8 cellular contexts compared by ENCODE assay signal in genomic region chr3:38454179-38454883, GRCh38. TPM values are rescaled to one million over a fixed set of nuclear protein-coding genes. Genes with fewer than 3 reads are reported as not detected.
DNase-seq lines count a peak whose midpoint lies in the region; ATAC-seq and FAIRE-seq lines count a peak whose summit lies in the region.

No MANE protein-coding gene starts in this region.

- intact Hi-C loops in activated T-helper 1 cell treated with anti-CD3 and anti-CD28 coated beads, Interleukin-12 subunit alpha, Interleukin-12 subunit beta, Interleukin-2, Interleukin-4 antibody, amounts not matched to agents 30 ng/mL and 10 ng/mL and 1 ng/mL, durations not matched to agents 14 hours and 24 hours and 36 hours (cut with micrococcal nuclease): loop anchor here (2.0 to 10.0 kb wide), 4 partner anchors 247 to 598 kb away; partner anchors contain the start of genes OXSR1, VILL and WDR48

- H3K27me3 ChIP-seq in Karpas-422 (ENCODE audit: low read length): no peaks in the 10 kb centered on the region; the same call in 1 of the 2 replicates

- FAIRE-seq in frontal cortex (lab: Jason Lieb, UNC): no peak

- peaks cover 15% of the 10 kb centered on the region for H3K27me3 Mint-ChIP-seq in activated T-helper 1 cell treated with anti-CD3 and anti-CD28 coated beads, Interleukin-12 subunit alpha, Interleukin-12 subunit beta, Interleukin-2, Interleukin-4 antibody, amounts not matched to agents 30 ng/mL and 10 ng/mL and 1 ng/mL, durations not matched to agents 14 hours and 24 hours and 36 hours (ENCODE audit: insufficient read depth)

- peak overlapping the region; percentile 80 for H3K27ac Mint-ChIP-seq in activated T-helper 1 cell treated with anti-CD3 and anti-CD28 coated beads, Interleukin-12 subunit alpha, Interleukin-12 subunit beta, Interleukin-2, Interleukin-4 antibody, amounts not matched to agents 30 ng/mL and 10 ng/mL and 1 ng/mL, durations not matched to agents 14 hours and 24 hours and 36 hours

- peaks cover 19% of the 10 kb centered on the region; the same call in 1 of the 2 replicates for H4K20me1 ChIP-seq in Karpas-422 (ENCODE audit: insufficient read depth, low read depth, low read length)

- H3K9me2 ChIP-seq in Karpas-422 (replicated peaks; ENCODE audit: insufficient read depth, low read length): no peaks in the 10 kb centered on the region

- peaks cover 5% of the 10 kb centered on the region for H3K9me3 Mint-ChIP-seq in activated T-helper 1 cell treated with anti-CD3 and anti-CD28 coated beads, Interleukin-12 subunit alpha, Interleukin-12 subunit beta, Interleukin-2, Interleukin-4 antibody, amounts not matched to agents 30 ng/mL and 10 ng/mL and 1 ng/mL, durations not matched to agents 14 hours and 24 hours and 36 hours

- peak; percentile 20 for DNase-seq in G401 (ENCODE audit: low spot score)
- DNase-seq in Karpas-422: peak; percentile 60
- peak; percentile 26 for DNase-seq in activated T-helper 1 cell treated with anti-CD3 and anti-CD28 coated beads, Interleukin-12 subunit alpha, Interleukin-12 subunit beta, Interleukin-2, Interleukin-4 antibody, amounts not matched to agents 30 ng/mL and 10 ng/mL and 1 ng/mL, durations not matched to agents 14 hours and 24 hours and 36 hours (ENCODE audit: low spot score)
- peak; percentile 54 to 76 for DNase-seq in frontal cortex (ENCODE audit: low spot score in 2 of 2)
- peak in 31 of 56 donors; percentile 18 to 63 (median 39) for DNase-seq in nucleus accumbens (lab: John Stamatoyannopoulos, UW)
- DNase-seq in NK-92 (lab: John Stamatoyannopoulos, UW; ENCODE audit: unreplicated experiment): no peak
- no peak for DNase-seq in NK-92 treated with Interleukin-12 subunit alpha and Interleukin-12 subunit beta, amount 100 ng/mL, for 24 hours (lab: John Stamatoyannopoulos, UW)

- H3K36me3 Mint-ChIP-seq in activated T-helper 1 cell treated with anti-CD3 and anti-CD28 coated beads, Interleukin-12 subunit alpha, Interleukin-12 subunit beta, Interleukin-2, Interleukin-4 antibody, amounts not matched to agents 30 ng/mL and 10 ng/mL and 1 ng/mL, durations not matched to agents 14 hours and 24 hours and 36 hours (ENCODE audit: low read depth): no peaks in the 10 kb centered on the region

- H3K4me2 ChIP-seq in Karpas-422 (ENCODE audit: low read depth, low read length, poor library complexity, severe bottlenecking): peak overlapping the region; percentile 80

- H3K36me3 ChIP-seq in Karpas-422 (ENCODE audit: insufficient read depth, low read length): no peaks in the 10 kb centered on the region

- peak overlapping the region; percentile 81 for H3K4me3 ChIP-seq in Karpas-422 (ENCODE audit: low read length)

- H3K9me3 ChIP-seq in Karpas-422 (ENCODE audit: low read length): no peaks in the 10 kb centered on the region

- peak overlapping the region; percentile 78 for H2AFZ ChIP-seq in Karpas-422 (ENCODE audit: low read length)

- H3K4me3 Mint-ChIP-seq in activated T-helper 1 cell treated with anti-CD3 and anti-CD28 coated beads, Interleukin-12 subunit alpha, Interleukin-12 subunit beta, Interleukin-2, Interleukin-4 antibody, amounts not matched to agents 30 ng/mL and 10 ng/mL and 1 ng/mL, durations not matched to agents 14 hours and 24 hours and 36 hours: peak overlapping the region; percentile 97

- in situ Hi-C loops in G401 (cut with HindIII; ENCODE audit: low sequenced_read_pairs): no loop called here

- H3K4me1 Mint-ChIP-seq in activated T-helper 1 cell treated with anti-CD3 and anti-CD28 coated beads, Interleukin-12 subunit alpha, Interleukin-12 subunit beta, Interleukin-2, Interleukin-4 antibody, amounts not matched to agents 30 ng/mL and 10 ng/mL and 1 ng/mL, durations not matched to agents 14 hours and 24 hours and 36 hours (ENCODE audit: low read depth): peaks cover 10% of the 10 kb centered on the region

- H3K27ac ChIP-seq in Karpas-422 (ENCODE audit: low read length): no peak overlapping the region

- ATAC-seq in GM21526 (IDR thresholded peaks at IDR 0.05; ENCODE audit: low FRiP score, unreplicated experiment): peak; percentile 26

- no peaks in the 10 kb centered on the region for H3K79me2 ChIP-seq in Karpas-422 (ENCODE audit: low read length)

- H3K9ac ChIP-seq in Karpas-422 (ENCODE audit: low read length): peak overlapping the region; percentile 75

- H3K4me1 ChIP-seq in Karpas-422 (ENCODE audit: low read length): peaks cover 23% of the 10 kb centered on the region

RNA-seq across cellular contexts. Expression of gene ACVR2B, which starts 0.6 kb away (rescaled TPM):
- total RNA-seq in G401 (2014; rRNA removed; shearing (Covaris generic)): 9.0 and 11.4 TPM in 2 replicates
- total RNA-seq in Karpas-422 (2014; rRNA removed; shearing (Covaris generic); ENCODE audit: low replicate concordance): 2.4 and 3.5 TPM in 2 replicates
- 10.4 and 10.5 TPM in 2 replicates for total RNA-seq in activated T-helper 1 cell treated with anti-CD3 and anti-CD28 coated beads, Interleukin-12 subunit alpha, Interleukin-12 subunit beta, Interleukin-2, Interleukin-4 antibody, amounts not matched to agents 30 ng/mL and 10 ng/mL and 1 ng/mL, durations not matched to agents 14 hours and 24 hours and 36 hours
- 44.0 TPM for total RNA-seq in frontal cortex

RNA-seq across cellular contexts. Expression of gene EXOG, which starts 41.8 kb away (rescaled TPM):
- 16.6 and 18.2 TPM in 2 replicates for total RNA-seq in G401 (2014; rRNA removed; shearing (Covaris generic))
- 21.4 and 33.2 TPM in 2 replicates for total RNA-seq in Karpas-422 (2014; rRNA removed; shearing (Covaris generic); ENCODE audit: low replicate concordance)
- total RNA-seq in activated T-helper 1 cell treated with anti-CD3 and anti-CD28 coated beads, Interleukin-12 subunit alpha, Interleukin-12 subunit beta, Interleukin-2, Interleukin-4 antibody, amounts not matched to agents 30 ng/mL and 10 ng/mL and 1 ng/mL, durations not matched to agents 14 hours and 24 hours and 36 hours: 20.0 and 21.6 TPM in 2 replicates
- total RNA-seq in frontal cortex: 13.5 TPM

Comparison
In these comparisons a context has a peak if more than half of its experiments do, and no peak if none do; other contexts are left out.
1. DNase-seq: peak in G401 (single experiment), Karpas-422 (single experiment), activated T-helper 1 cell treated with anti-CD3 and anti-CD28 coated beads, Interleukin-12 subunit alpha, Interleukin-12 subunit beta, Interleukin-2, Interleukin-4 antibody, amounts not matched to agents 30 ng/mL and 10 ng/mL and 1 ng/mL, durations not matched to agents 14 hours and 24 hours and 36 hours (single experiment), frontal cortex (2 of 2) and nucleus accumbens (31 of 56); none in NK-92 (single experiment) and NK-92 treated with Interleukin-12 subunit alpha and Interleukin-12 subunit beta, amount 100 ng/mL, for 24 hours (single experiment).